8 cellular contexts compared by ENCODE assay signal in genomic region chr9:2053883-2054845, GRCh38. TPM values are rescaled to one million over a fixed set of nuclear protein-coding genes. Genes with fewer than 3 reads are reported as not detected.
DNase-seq lines count a peak whose midpoint lies in the region; ATAC-seq and TF ChIP-seq lines count a peak whose summit lies in the region.

No MANE protein-coding gene starts in this region.

- POLR2A ChIA-PET in activated CD4-positive, alpha-beta T cell treated with anti-CD3 and anti-CD28 coated beads, Interleukin-2, amount 10 ng/mL, durations not matched to agents 7 days and 5 days (lab: Charles Lee), result interaction anchor here (0.6 kb wide), 1 partner anchor 1473 kb away, joined by 3 read pairs; no protein-coding TSS in a partner anchor

- H3K36me3 Mint-ChIP-seq in activated CD4-positive, alpha-beta T cell treated with anti-CD3 and anti-CD28 coated beads, Interleukin-2, amount 10 ng/mL, durations not matched to agents 7 days and 5 days (ENCODE audit: low read depth), result peaks cover 75% of the 10 kb centered on the region
- H3K36me3 Mint-ChIP-seq in effector memory CD8-positive, alpha-beta T cell (ENCODE audit: insufficient read depth), result peaks cover 36% of the 10 kb centered on the region

- H3K27me3 ChIP-seq in HAP-1 (ENCODE audit: low read depth), result no peaks in the 10 kb centered on the region

- H3K9me3 ChIP-seq in HAP-1, result no peaks in the 10 kb centered on the region

- peaks cover 4% of the 10 kb centered on the region for H3K4me1 ChIP-seq in HAP-1

- no peaks in the 10 kb centered on the region for H3K9me3 Mint-ChIP-seq in activated CD4-positive, alpha-beta T cell treated with anti-CD3 and anti-CD28 coated beads, Interleukin-2, amount 10 ng/mL, durations not matched to agents 7 days and 5 days
- H3K9me3 Mint-ChIP-seq in effector memory CD8-positive, alpha-beta T cell, result no peaks in the 10 kb centered on the region

- H3K4me3 Mint-ChIP-seq in activated CD4-positive, alpha-beta T cell treated with anti-CD3 and anti-CD28 coated beads, Interleukin-2, amount 10 ng/mL, durations not matched to agents 7 days and 5 days, result peak overlapping the region; percentile 56
- H3K4me3 Mint-ChIP-seq in effector memory CD8-positive, alpha-beta T cell, result peak overlapping the region; percentile 33 to 67

- in situ Hi-C loops in HAP-1 (cut with MboI; ENCODE audit: low sequenced_read_pairs), result no loop called here

- CTCF ChIA-PET in activated CD4-positive, alpha-beta T cell treated with anti-CD3 and anti-CD28 coated beads, Interleukin-2, amount 10 ng/mL, durations not matched to agents 7 days and 5 days (lab: Charles Lee), result interaction anchor here (0.8 to 1.1 kb wide), 2 partner anchors 9 to 19 kb away, joined by 3 to 4 read pairs; no protein-coding TSS in a partner anchor

- ATAC-seq in GM18868 (IDR thresholded peaks at IDR 0.05; ENCODE audit: unreplicated experiment), result peak; percentile 94
- peak; percentile 90 for ATAC-seq in HG03045 (IDR thresholded peaks at IDR 0.05; ENCODE audit: unreplicated experiment)
- ATAC-seq in effector memory CD8-positive, alpha-beta T cell (replicated peaks), result peak; percentile 98

- H3K36me3 ChIP-seq in HAP-1 (replicated peaks), result no peaks in the 10 kb centered on the region

- H3K4me3 ChIP-seq in retinal pigment epithelial cell (ENCODE audit: low read length), result no peak overlapping the region
- no peak overlapping the region for H3K4me3 ChIP-seq in HAP-1

- H3K4me1 Mint-ChIP-seq in activated CD4-positive, alpha-beta T cell treated with anti-CD3 and anti-CD28 coated beads, Interleukin-2, amount 10 ng/mL, durations not matched to agents 7 days and 5 days, result peaks cover 47% of the 10 kb centered on the region
- H3K4me1 Mint-ChIP-seq in effector memory CD8-positive, alpha-beta T cell (ENCODE audit: low read depth in 2 of 2), result peaks cover 32 to 48% of the 10 kb centered on the region in 2 donors

- DNase-seq in activated CD4-positive, alpha-beta T cell treated with anti-CD3 and anti-CD28 coated beads, Interleukin-2, amount 10 ng/mL, durations not matched to agents 7 days and 5 days, result peak; percentile 88
- peak; percentile 65 to 70 (median 66) for DNase-seq in effector memory CD8-positive, alpha-beta T cell
- DNase-seq in retinal pigment epithelial cell (ENCODE audit: low read depth) (peak; percentile 4), NCI-H69 (lab: John Stamatoyannopoulos, UW) (no peak), HAP-1 (ENCODE audit: low spot score in 2 of 2) (no peak), NCI-H1417 (lab: John Stamatoyannopoulos, UW) (no peak)

- no peaks in the 10 kb centered on the region for H3K27me3 Mint-ChIP-seq in activated CD4-positive, alpha-beta T cell treated with anti-CD3 and anti-CD28 coated beads, Interleukin-2, amount 10 ng/mL, durations not matched to agents 7 days and 5 days
- no peaks in the 10 kb centered on the region for H3K27me3 Mint-ChIP-seq in effector memory CD8-positive, alpha-beta T cell

- no peak for TF ChIP-seq CTCF in retinal pigment epithelial cell (conservative IDR thresholded peaks at IDR 0.05; ENCODE audit: low read depth, low read length)

- H3K27ac Mint-ChIP-seq in activated CD4-positive, alpha-beta T cell treated with anti-CD3 and anti-CD28 coated beads, Interleukin-2, amount 10 ng/mL, durations not matched to agents 7 days and 5 days, result peak overlapping the region; percentile 91
- H3K27ac Mint-ChIP-seq in effector memory CD8-positive, alpha-beta T cell, result peak overlapping the region; percentile 86 to 98

RNA-seq across cellular contexts. Expression of gene SMARCA2, which starts 39.0 kb away (rescaled TPM):
- total RNA-seq in activated CD4-positive, alpha-beta T cell treated with anti-CD3 and anti-CD28 coated beads, Interleukin-2, amount 10 ng/mL, durations not matched to agents 7 days and 5 days, result 100 to 1,000 TPM; 264 to 274 TPM

Comparison
In these comparisons a context has a peak if more than half of its experiments do, and no peak if none do; other contexts are left out.
1. DNase-seq: peak in activated CD4-positive, alpha-beta T cell treated with anti-CD3 and anti-CD28 coated beads, Interleukin-2, amount 10 ng/mL, durations not matched to agents 7 days and 5 days (single experiment), effector memory CD8-positive, alpha-beta T cell (3 of 3) and retinal pigment epithelial cell (single experiment); none in NCI-H69 (single experiment), HAP-1 (0 of 2) and NCI-H1417 (0 of 3).
2. Peak in every context shown above with its lines, with median percentiles within 50 percentile points of each other: ATAC-seq.